In genomic region chr1:228414511-228415211, GRCh38 we compare ENCODE assay signal across 18 cellular contexts. TPM values are rescaled to one million over a fixed set of nuclear protein-coding genes. Genes with fewer than 3 reads are reported as not detected.
DNase-seq lines count a peak whose midpoint lies in the region; ATAC-seq lines count a peak whose summit lies in the region.
"Had no signal": no experiment of that assay in that cellular context is flagged by ENCODE, and none has a peak within 500 bp of the region (broad histone marks: within the 10 kb centered on the region; RNA-seq: fewer than 3 reads in every experiment).

No MANE protein-coding gene starts in this region.

- H3K4me3 ChIP-seq in mesendoderm (ENCODE audit: low read length): no peak overlapping the region
- H3K4me3 ChIP-seq in effector memory CD4-positive, alpha-beta T cell (ENCODE audit: insufficient read depth, low read depth, low read length, poor library complexity, severe bottlenecking): no peak overlapping the region
- H3K4me3 ChIP-seq: GM23248, SJCRH30 had no signal

- no CpG with 5 or more reads among the region's 25 CpGs for WGBS in mesendoderm (ENCODE audit: extremely low coverage, insufficient coverage, low lambda C conversion rate)

- peak overlapping the region; percentile 23 for H3K9ac ChIP-seq in mesendoderm (ENCODE audit: low read length)
- H3K9ac ChIP-seq: GM23248 had no signal

- H3K18ac ChIP-seq in mesendoderm (ENCODE audit: low read length): no peak overlapping the region

- H2BK120ac ChIP-seq in mesendoderm (ENCODE audit: low read depth, low read length): no peak overlapping the region

- H3K4me1 ChIP-seq in mesendoderm (ENCODE audit: control insufficient read depth, low read depth, low read length): peaks cover 14% of the 10 kb centered on the region
- H3K4me1 ChIP-seq in effector memory CD4-positive, alpha-beta T cell (ENCODE audit: control insufficient read depth, insufficient read depth, low read length, poor library complexity, severe bottlenecking): peaks cover 19% of the 10 kb centered on the region
- H3K4me1 ChIP-seq: SJCRH30 had no signal

- peaks cover 8% of the 10 kb centered on the region for H3K27me3 Mint-ChIP-seq in activated T-helper 17 cell treated with anti-CD3 and anti-CD28 coated beads, Interleukin-2, amount 50 U/mL, for 72 hours

- H3K27me3 ChIP-seq in mesendoderm (ENCODE audit: insufficient read depth, low read length, poor library complexity): no peaks in the 10 kb centered on the region
- peaks cover 7% of the 10 kb centered on the region for H3K27me3 ChIP-seq in effector memory CD4-positive, alpha-beta T cell (replicated peaks; ENCODE audit: control insufficient read depth, insufficient read depth, low read length, poor library complexity, severe bottlenecking)
- H3K27me3 ChIP-seq: SJCRH30 had no signal

- no peak overlapping the region for H2AK5ac ChIP-seq in mesendoderm (ENCODE audit: low read length)

- H3K27ac Mint-ChIP-seq in activated T-helper 17 cell treated with anti-CD3 and anti-CD28 coated beads, Interleukin-2, amount 50 U/mL, for 72 hours: no peak overlapping the region
- no peak overlapping the region for H3K27ac Mint-ChIP-seq in stimulated activated effector memory CD8-positive, alpha-beta T cell treated with anti-CD3 and anti-CD28 coated beads, Interleukin-12 subunit alpha, Interleukin-12 subunit beta, amount 100 ng/mL, for 72 hours
- H3K27ac Mint-ChIP-seq: IgD-negative memory B cell had no signal

- H3K36me3 ChIP-seq in mesendoderm (ENCODE audit: control insufficient read depth, insufficient read depth, low read length): no peaks in the 10 kb centered on the region
- H3K36me3 ChIP-seq in effector memory CD4-positive, alpha-beta T cell (ENCODE audit: control insufficient read depth, insufficient read depth, low read length): no peaks in the 10 kb centered on the region
- H3K36me3 ChIP-seq: SJCRH30 had no signal

- H3K27ac ChIP-seq in mesendoderm (ENCODE audit: low read depth, low read length): no peak overlapping the region
- no peak overlapping the region for H3K27ac ChIP-seq in effector memory CD4-positive, alpha-beta T cell (ENCODE audit: insufficient read depth, low read length, poor library complexity, severe bottlenecking)
- H3K27ac ChIP-seq: GM23248, SJCRH30 had no signal

- H3K4me3 Mint-ChIP-seq in activated T-helper 17 cell treated with anti-CD3 and anti-CD28 coated beads, Interleukin-2, amount 50 U/mL, for 72 hours: peak overlapping the region; percentile 70
- H3K4me3 Mint-ChIP-seq in stimulated activated effector memory CD8-positive, alpha-beta T cell treated with anti-CD3 and anti-CD28 coated beads, Interleukin-12 subunit alpha, Interleukin-12 subunit beta, amount 100 ng/mL, for 72 hours: peak overlapping the region; percentile 70

- no peak overlapping the region for H3K23ac ChIP-seq in mesendoderm (ENCODE audit: low read length)

- H3K79me2 ChIP-seq in mesendoderm (ENCODE audit: control insufficient read depth, insufficient read depth, low read length): no peaks in the 10 kb centered on the region

- H4K5ac ChIP-seq in mesendoderm (ENCODE audit: low read length): no peak overlapping the region

- H3K9me3 ChIP-seq in effector memory CD4-positive, alpha-beta T cell (ENCODE audit: control insufficient read depth, low read length): no peaks in the 10 kb centered on the region
- H3K9me3 ChIP-seq: SJCRH30 had no signal

- H2BK5ac ChIP-seq in mesendoderm (ENCODE audit: low read length): no peak overlapping the region

- peaks cover 13% of the 10 kb centered on the region for H3K4me1 Mint-ChIP-seq in activated T-helper 17 cell treated with anti-CD3 and anti-CD28 coated beads, Interleukin-2, amount 50 U/mL, for 72 hours
- H3K4me1 Mint-ChIP-seq in stimulated activated effector memory CD8-positive, alpha-beta T cell treated with anti-CD3 and anti-CD28 coated beads, Interleukin-12 subunit alpha, Interleukin-12 subunit beta, amount 100 ng/mL, for 72 hours: peaks cover 29% of the 10 kb centered on the region

- no peak overlapping the region for H4K8ac ChIP-seq in mesendoderm (ENCODE audit: low read depth, low read length)

- H3K79me1 ChIP-seq in mesendoderm (ENCODE audit: low read length): no peaks in the 10 kb centered on the region

- ATAC-seq in activated T-helper 17 cell treated with anti-CD3 and anti-CD28 coated beads, Interleukin-2, amount 50 U/mL, for 72 hours (replicated peaks): no peak
- ATAC-seq in stimulated activated effector memory CD8-positive, alpha-beta T cell treated with anti-CD3 and anti-CD28 coated beads, Interleukin-12 subunit alpha, Interleukin-12 subunit beta, amount 100 ng/mL, for 72 hours: no peak
- no peak for ATAC-seq in GM21723 (IDR thresholded peaks at IDR 0.05; ENCODE audit: unreplicated experiment)

- no peaks in the 10 kb centered on the region for H3K36me3 Mint-ChIP-seq in activated T-helper 17 cell treated with anti-CD3 and anti-CD28 coated beads, Interleukin-2, amount 50 U/mL, for 72 hours (ENCODE audit: low read depth)
- no peaks in the 10 kb centered on the region for H3K36me3 Mint-ChIP-seq in stimulated activated effector memory CD8-positive, alpha-beta T cell treated with anti-CD3 and anti-CD28 coated beads, Interleukin-12 subunit alpha, Interleukin-12 subunit beta, amount 100 ng/mL, for 72 hours
- H3K36me3 Mint-ChIP-seq: IgD-negative memory B cell had no signal

- no peak overlapping the region for H3K56ac ChIP-seq in mesendoderm (ENCODE audit: low read length)

- DNase-seq in D341Med (ENCODE audit: low spot score) (peak; percentile 32), mesendoderm (no peak), SHP77 (lab: John Stamatoyannopoulos, UW) (no peak)
- no peak for DNase-seq in stimulated activated effector memory CD8-positive, alpha-beta T cell treated with anti-CD3 and anti-CD28 coated beads, Interleukin-12 subunit alpha, Interleukin-12 subunit beta, amount 100 ng/mL, for 72 hours (ENCODE audit: low spot score in 2 of 2)
- no peak for DNase-seq in effector memory CD4-positive, alpha-beta T cell
- DNase-seq: COR-L47, DMS53, GM23248, HCEC 1CT, NCI-H187, NCI-H446, NCI-H69, SJCRH30 had no signal

- H3K9me3 Mint-ChIP-seq in activated T-helper 17 cell treated with anti-CD3 and anti-CD28 coated beads, Interleukin-2, amount 50 U/mL, for 72 hours: no peaks in the 10 kb centered on the region
- H3K9me3 Mint-ChIP-seq in stimulated activated effector memory CD8-positive, alpha-beta T cell treated with anti-CD3 and anti-CD28 coated beads, Interleukin-12 subunit alpha, Interleukin-12 subunit beta, amount 100 ng/mL, for 72 hours: no peaks in the 10 kb centered on the region
- H3K9me3 Mint-ChIP-seq: IgD-negative memory B cell had no signal

- H3K4ac ChIP-seq in mesendoderm (ENCODE audit: low read depth, low read length): no peak overlapping the region

- H2BK15ac ChIP-seq in mesendoderm (replicated peaks; ENCODE audit: low read depth): no peak overlapping the region

- no peak overlapping the region for H3K4me2 ChIP-seq in mesendoderm (ENCODE audit: low read length)

RNA-seq across cellular contexts. Expression of gene TRIM17, which starts 2.0 kb away (rescaled TPM):
- 1 to 10 TPM; 1.7 to 1.9 TPM for total RNA-seq in activated T-helper 17 cell treated with anti-CD3 and anti-CD28 coated beads, Interleukin-2, amount 50 U/mL, for 72 hours
- polyA plus RNA-seq in mesendoderm (2013, experiment 1 of 2): 1.4 TPM
- polyA plus RNA-seq in mesendoderm (2013, experiment 2 of 2): 1.1 TPM
- total RNA-seq: GM23248, HT1080, RPMI7951, SJCRH30 had no signal
- polyA plus RNA-seq: IgD-negative memory B cell had no signal

RNA-seq across cellular contexts. Expression of gene TRIM11, which starts 8.0 kb away (rescaled TPM):
- 10 to 100 TPM; 41.7 to 48.6 TPM for total RNA-seq in activated T-helper 17 cell treated with anti-CD3 and anti-CD28 coated beads, Interleukin-2, amount 50 U/mL, for 72 hours
- polyA plus RNA-seq in mesendoderm (2013, experiment 1 of 2): 15.8 TPM
- polyA plus RNA-seq in mesendoderm (2013, experiment 2 of 2): 15.4 TPM
